Comparison of ENCODE assay signal across 8 cellular contexts in the genomic region with DNA sequence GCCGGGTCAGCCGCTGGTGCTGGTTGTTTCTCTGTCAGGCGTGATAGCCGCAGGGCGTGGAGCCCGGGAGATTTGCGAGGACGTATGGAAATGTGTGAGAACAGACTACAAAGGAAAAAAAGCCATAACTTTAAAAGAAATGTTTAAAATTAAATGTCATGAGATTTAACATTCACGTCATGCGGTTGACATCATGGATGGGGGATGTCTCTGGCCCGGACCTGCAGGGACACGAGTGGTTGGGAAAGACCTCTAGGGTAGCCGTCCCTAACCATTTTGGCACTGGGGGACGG. TPM values are rescaled to one million over a fixed set of nuclear protein-coding genes. Genes with fewer than 3 reads are reported as not detected.
DNase-seq lines count a peak whose midpoint lies in the region; ATAC-seq and TF ChIP-seq lines count a peak whose summit lies in the region.

No MANE protein-coding gene starts in this region.

- H3K36me3 ChIP-seq in GM23248 (ENCODE audit: low read depth) (no peaks in the 10 kb centered on the region), WERI-Rb-1 (no peaks in the 10 kb centered on the region; the same call in 1 of the 2 replicates), gastroesophageal sphincter (no peaks in the 10 kb centered on the region), skeletal muscle satellite cell (ENCODE audit: insufficient read depth, low read length) (no peaks in the 10 kb centered on the region)

- DNase-seq in GM23248: no peak
- DNase-seq in WERI-Rb-1: no peak
- DNase-seq in hypothalamus (lab: John Stamatoyannopoulos, UW): no peak
- DNase-seq in NCI-H2227 treated with DMSO at 0.1 percent for 48 hours (lab: John Stamatoyannopoulos, UW): no peak
- no peak for DNase-seq in NCI-H774 (lab: John Stamatoyannopoulos, UW)
- no peak for DNase-seq in NCI-H2196 treated with DMSO at 0.1 percent for 48 hours (lab: John Stamatoyannopoulos, UW; ENCODE audit: unreplicated experiment)

- in situ Hi-C loops in GM23248 (cut with MboI): no loop called here

- H4K20me1 ChIP-seq in GM23248 (ENCODE audit: insufficient read depth): no peaks in the 10 kb centered on the region

- H3K9me2 ChIP-seq in GM23248 (ENCODE audit: insufficient read depth): no peaks in the 10 kb centered on the region

- H3K9ac ChIP-seq in GM23248 (no peak overlapping the region), skeletal muscle satellite cell (ENCODE audit: low read depth, low read length) (no peak overlapping the region)

- no peak for TF ChIP-seq POLR2A in gastroesophageal sphincter (IDR thresholded peaks at IDR 0.05)

- TF ChIP-seq EP300 in gastroesophageal sphincter (IDR thresholded peaks at IDR 0.05): no peak

- H3K27ac ChIP-seq in GM23248: peak overlapping the region; percentile 80; the same call in 1 of the 2 replicates
- peak overlapping the region; percentile 97 for H3K27ac ChIP-seq in WERI-Rb-1
- H3K27ac ChIP-seq in gastroesophageal sphincter: peak overlapping the region in 3 of 4 donors; percentile 92 to 98 (median 95)

- H3K4me2 ChIP-seq in GM23248 (ENCODE audit: unreplicated experiment): no peak overlapping the region
- H3K4me2 ChIP-seq in skeletal muscle satellite cell (ENCODE audit: low read length): peak overlapping the region; percentile 86

- H2AFZ ChIP-seq in GM23248: peak overlapping the region; percentile 89

- peaks cover 36% of the 10 kb centered on the region for H3K79me2 ChIP-seq in GM23248 (ENCODE audit: insufficient read depth)

- H3K27me3 ChIP-seq in GM23248 (replicated peaks; ENCODE audit: insufficient read depth) (no peaks in the 10 kb centered on the region; the same call in 1 of the 2 replicates), WERI-Rb-1 (ENCODE audit: insufficient read depth, low read depth, severe bottlenecking) (no peaks in the 10 kb centered on the region), gastroesophageal sphincter (no peaks in the 10 kb centered on the region), skeletal muscle satellite cell (ENCODE audit: control insufficient read depth, insufficient read depth, low read length) (peaks cover 12% of the 10 kb centered on the region)

- no peaks in the 10 kb centered on the region for H3K9me3 ChIP-seq in GM23248 (ENCODE audit: low read depth)
- peaks cover 8% of the 10 kb centered on the region for H3K9me3 ChIP-seq in WERI-Rb-1 (ENCODE audit: severe bottlenecking)
- no peaks in the 10 kb centered on the region for H3K9me3 ChIP-seq in gastroesophageal sphincter
- peaks cover 3% of the 10 kb centered on the region for H3K9me3 ChIP-seq in skeletal muscle satellite cell (replicated peaks; ENCODE audit: low read length)

- TF ChIP-seq CTCF in WERI-Rb-1 (IDR thresholded peaks at IDR 0.05; ENCODE audit: low read depth, low read length) (no peak), gastroesophageal sphincter (IDR thresholded peaks at IDR 0.05) (no peak)

- no peaks in the 10 kb centered on the region for H3F3A ChIP-seq in GM23248 (ENCODE audit: insufficient read depth)

- peak; percentile 6 for ATAC-seq in gastroesophageal sphincter

- H3K4me3 ChIP-seq in GM23248 (peak overlapping the region; percentile 89; the same call in 1 of the 2 replicates), WERI-Rb-1 (ENCODE audit: low read depth, low read length) (no peak overlapping the region), gastroesophageal sphincter (peak overlapping the region in 1 of 2 donors; percentile 96), skeletal muscle satellite cell (ENCODE audit: low read length) (peak overlapping the region; percentile 98)

- WGBS in GM23248 (ENCODE audit: low coverage in 1 of 2, low lambda C conversion rate in 2 of 2, missing lambda C conversion rate in 2 of 2), 2 experiments: 18 to 20% methylated on average over 14 of the region's 14 CpGs
- WGBS in gastroesophageal sphincter (ENCODE audit: low coverage in 1 of 2), 2 donors: 23 to 31% methylated on average over 6 to 8 of the region's 14 CpGs

- H3K4me1 ChIP-seq in GM23248 (ENCODE audit: insufficient read depth): peaks cover 12% of the 10 kb centered on the region; the same call in 1 of the 2 replicates
- peaks cover 3 to 42% (median 10%) of the 10 kb centered on the region in 3 donors for H3K4me1 ChIP-seq in gastroesophageal sphincter
- H3K4me1 ChIP-seq in skeletal muscle satellite cell (ENCODE audit: control insufficient read depth, insufficient read depth, low read length): peaks cover 15% of the 10 kb centered on the region

RNA-seq across cellular contexts. Expression of a gene that starts 0.6 kb away (rescaled TPM):
- 32.9 and 49.8 TPM in 2 replicates for total RNA-seq in GM23248 (2014; rRNA removed; shearing (Covaris generic))
- polyA plus RNA-seq in GM23248 (2016; fragmentation: Nextera tagmentation; extraction: Ambion mirVana): 27.3 and 30.4 TPM in 2 replicates
- total RNA-seq in gastroesophageal sphincter: 100 to 1,000 TPM in 2 of 4 donors, 10 to 100 TPM in 2; 84.7 to 105 (median 98.5) TPM
- total RNA-seq in skeletal muscle satellite cell (2012; rRNA removed): 12.7 and 15.5 TPM in 2 replicates
